Comparison of ENCODE assay signal across 7 cellular contexts in the genomic region with DNA sequence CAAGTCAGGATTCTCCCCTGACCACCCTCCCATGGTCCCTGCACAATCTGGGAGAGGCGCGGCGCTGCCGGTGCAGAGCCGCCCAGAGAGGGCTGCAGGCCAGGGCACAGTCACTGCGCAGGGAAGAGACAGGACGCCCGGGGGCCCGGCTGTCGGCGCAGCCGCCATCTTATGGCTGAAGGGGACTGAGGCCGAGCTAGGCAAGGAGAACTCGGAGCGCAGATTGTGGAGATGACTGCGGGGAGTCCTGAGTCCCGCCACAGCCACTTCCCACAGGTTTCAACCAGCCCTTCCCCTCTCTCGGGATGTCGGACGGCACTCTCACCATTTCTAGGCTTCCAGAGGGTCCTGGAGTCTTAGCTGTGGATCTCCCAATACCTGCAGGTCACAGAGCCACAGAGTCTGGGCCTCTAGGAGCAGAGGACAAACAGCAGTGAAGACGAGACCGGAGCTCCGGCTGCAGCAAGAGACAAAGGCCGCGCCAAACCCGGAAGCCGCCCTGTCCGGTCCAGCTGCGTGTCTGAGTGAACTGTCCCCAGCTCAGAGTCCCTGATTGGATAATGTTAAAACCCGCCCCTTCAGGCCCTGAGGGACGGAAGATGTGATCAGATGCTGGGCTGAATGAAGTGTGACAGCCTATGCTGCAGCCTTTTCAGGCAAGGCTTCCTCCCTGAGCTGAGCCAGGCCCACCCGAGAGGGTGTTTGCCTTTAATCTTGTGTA. TPM values are rescaled to one million over a fixed set of nuclear protein-coding genes. Genes with fewer than 3 reads are reported as not detected.
DNase-seq lines count a peak whose midpoint lies in the region; ATAC-seq and TF ChIP-seq lines count a peak whose summit lies in the region.

Gene ZNF708 (minus strand): TSS at position 526 of the 721 bp plus-strand sequence. CDS start 198 bp downstream, at position 328.

- H3K9ac ChIP-seq in iPS-15b (ENCODE audit: low read depth, low read length) (peak within 1 kb of the TSS; percentile 98), skeletal muscle satellite cell (ENCODE audit: low read depth, low read length) (peak within 1 kb of the TSS; percentile 97)

- peak; percentile 98 for ATAC-seq in GM18519 (IDR thresholded peaks at IDR 0.05; ENCODE audit: low FRiP score, unreplicated experiment)
- ATAC-seq in HG03060 (IDR thresholded peaks at IDR 0.05; ENCODE audit: low read depth, unreplicated experiment), result peak; percentile 100

- H3K4me1 ChIP-seq in iPS-15b (ENCODE audit: control insufficient read depth, insufficient read depth, low read length), result peaks cover 3% of the 10 kb centered on the region
- H3K4me1 ChIP-seq in skeletal muscle satellite cell (ENCODE audit: control insufficient read depth, insufficient read depth, low read length), result peaks cover 7% of the 10 kb centered on the region

- peak; percentile 86 for DNase-seq in NCI-H2107 treated with DMSO at 0.1 percent for 48 hours (lab: John Stamatoyannopoulos, UW; ENCODE audit: unreplicated experiment)
- peak; percentile 85 for DNase-seq in UCSD-AML1 (lab: John Stamatoyannopoulos, UW; ENCODE audit: unreplicated experiment)
- DNase-seq in brain microvascular endothelial cell, result peak; percentile 90

- H3K36me3 ChIP-seq in brain microvascular endothelial cell (replicated peaks), result peaks cover 9% of the 10 kb centered on the region
- no peaks in the 10 kb centered on the region for H3K36me3 ChIP-seq in iPS-15b (ENCODE audit: control insufficient read depth, insufficient read depth, low read length)
- H3K36me3 ChIP-seq in skeletal muscle satellite cell (ENCODE audit: insufficient read depth, low read length), result peaks cover 9% of the 10 kb centered on the region

- in situ Hi-C loops in brain microvascular endothelial cell (cut with HindIII; ENCODE audit: low pct_ligation_motif_present, low sequenced_read_pairs), result no loop called here

- H3K27me3 ChIP-seq in brain microvascular endothelial cell (replicated peaks), result no peaks in the 10 kb centered on the region
- no peaks in the 10 kb centered on the region for H3K27me3 ChIP-seq in iPS-15b (ENCODE audit: control insufficient read depth, insufficient read depth, low read length)
- no peaks in the 10 kb centered on the region for H3K27me3 ChIP-seq in skeletal muscle satellite cell (ENCODE audit: control insufficient read depth, insufficient read depth, low read length)

- peak within 1 kb of the TSS; percentile 85 for H3K4me2 ChIP-seq in skeletal muscle satellite cell (ENCODE audit: low read length)

- H3K4me3 ChIP-seq in brain microvascular endothelial cell (ENCODE audit: low read depth, low read length) (peak within 1 kb of the TSS; percentile 94), iPS-15b (ENCODE audit: low read depth, low read length) (peak within 1 kb of the TSS; percentile 99), skeletal muscle satellite cell (ENCODE audit: low read length) (peak within 1 kb of the TSS; percentile 84)

- TF ChIP-seq CTCF in brain microvascular endothelial cell (IDR thresholded peaks at IDR 0.05; ENCODE audit: low read depth, low read length, missing control alignments), result no peak

- H3K9me3 ChIP-seq in iPS-15b (ENCODE audit: control insufficient read depth, insufficient read depth, low read length) (no peaks in the 10 kb centered on the region), skeletal muscle satellite cell (replicated peaks; ENCODE audit: low read length) (no peaks in the 10 kb centered on the region)

- H3K27ac ChIP-seq in brain microvascular endothelial cell, result peak within 1 kb of the TSS; percentile 91

RNA-seq across cellular contexts. Expression of gene ZNF708, which starts in this region (rescaled TPM):
- total RNA-seq in skeletal muscle satellite cell (2012; rRNA removed), result 5.1 and 5.7 TPM in 2 replicates

Comparison
In these comparisons a context has a peak if more than half of its experiments do, and no peak if none do; other contexts are left out.
1. Peak in every context shown above with its lines: DNase-seq, ATAC-seq, H3K4me3 ChIP-seq and H3K27ac ChIP-seq.